Comparison of ENCODE assay signal across 8 cellular contexts in the genomic region with DNA sequence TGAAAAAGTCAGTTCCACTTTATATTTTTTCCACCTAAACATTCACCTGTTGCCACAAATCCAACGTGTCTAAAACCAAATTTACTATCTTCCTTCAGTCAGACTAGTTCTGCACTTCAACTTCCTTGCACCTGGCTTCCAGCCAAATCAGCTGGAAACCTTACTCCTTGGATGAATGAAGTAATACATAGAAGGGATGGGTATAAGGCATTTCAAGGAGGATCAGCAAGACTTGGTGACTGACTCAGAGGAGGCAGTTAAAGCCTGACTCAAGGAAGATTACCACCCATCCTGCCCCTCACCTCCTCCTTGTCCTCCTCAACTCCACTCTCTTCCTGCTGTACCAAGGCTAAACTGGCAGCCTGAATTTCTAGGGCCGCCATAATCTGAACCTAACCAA. TPM values are rescaled to one million over a fixed set of nuclear protein-coding genes. Genes with fewer than 3 reads are reported as not detected.
DNase-seq lines count a peak whose midpoint lies in the region; TF ChIP-seq lines count a peak whose summit lies in the region.

No MANE protein-coding gene starts in this region.

- TF ChIP-seq EP300 in esophagus muscularis mucosa (IDR thresholded peaks at IDR 0.05), result no peak

- H3K9me3 ChIP-seq in adipocyte (ENCODE audit: control insufficient read depth, low read length) (no peaks in the 10 kb centered on the region), esophagus muscularis mucosa (no peaks in the 10 kb centered on the region)

- intact Hi-C loops in esophagus muscularis mucosa (cut with DNase I), result no loop called here

- H3K4me1 ChIP-seq in adipocyte (ENCODE audit: control insufficient read depth, insufficient read depth, low read length) (no peaks in the 10 kb centered on the region), esophagus muscularis mucosa (peaks cover 4 to 18% (median 15%) of the 10 kb centered on the region in 4 donors)

- no peak for TF ChIP-seq POLR2A in esophagus muscularis mucosa (IDR thresholded peaks at IDR 0.05; ENCODE audit: low read depth)

- H3K4me3 ChIP-seq in adipocyte (ENCODE audit: low read length) (no peak overlapping the region), esophagus muscularis mucosa (no peak overlapping the region)

- WGBS in esophagus muscularis mucosa, result 50% methylated on average over 2 of the region's 2 CpGs

- DNase-seq in AG09319 (ENCODE audit: extremely low read depth, low read depth), result peak; percentile 57
- peak; percentile 62 for DNase-seq in HS-5 (ENCODE audit: low read depth)
- DNase-seq in adipocyte (ENCODE audit: low read depth), result peak; percentile 71
- peak; percentile 89 for DNase-seq in kidney tubule cell (ENCODE audit: low spot score)
- DNase-seq in amniotic stem cell (lab: John Stamatoyannopoulos, UW), result no peak
- DNase-seq in activated CD4-positive, alpha-beta T cell treated with anti-CD3 and anti-CD28 coated beads, Interleukin-2, amount 50 U/mL, for 48 hours, result no peak
- DNase-seq in activated naive CD4-positive, alpha-beta T cell treated with anti-CD3 and anti-CD28 coated beads, Interleukin-2, amount 50 U/mL, for 16 hours, result no peak
- DNase-seq in esophagus muscularis mucosa (ENCODE audit: extremely low spot score), result no peak

- H3K36me3 ChIP-seq in adipocyte (ENCODE audit: control insufficient read depth, insufficient read depth, low read length, severe bottlenecking), result no peaks in the 10 kb centered on the region
- H3K36me3 ChIP-seq in esophagus muscularis mucosa, result no peaks in the 10 kb centered on the region

- H3K27me3 ChIP-seq in adipocyte (replicated peaks; ENCODE audit: control insufficient read depth, insufficient read depth, low read length), result no peaks in the 10 kb centered on the region
- no peaks in the 10 kb centered on the region for H3K27me3 ChIP-seq in esophagus muscularis mucosa

- TF ChIP-seq CTCF in AG09319 (IDR thresholded peaks at IDR 0.05; ENCODE audit: low read depth, low read length) (no peak), esophagus muscularis mucosa (IDR thresholded peaks at IDR 0.05) (no peak)

- H3K27ac ChIP-seq in esophagus muscularis mucosa (replicated peaks in 1 of 4), result no peak overlapping the region

- H3K9ac ChIP-seq in adipocyte (ENCODE audit: low read length), result no peak overlapping the region

RNA-seq across cellular contexts. Expression of a gene that starts 37.1 kb away (rescaled TPM):
- total RNA-seq in esophagus muscularis mucosa, result 10 to 100 TPM in 3 of 4 donors, 1 to 10 TPM in 1; 8.3 to 15.2 (median 11.0) TPM

RNA-seq across cellular contexts. Expression of a gene that starts 37.3 kb away (rescaled TPM):
- 1 to 10 TPM; 3.2 to 4.6 (median 4.3) TPM for total RNA-seq in esophagus muscularis mucosa

Comparison
In these comparisons a context has a peak if more than half of its experiments do, and no peak if none do; other contexts are left out.
1. DNase-seq: peak in AG09319 (single experiment), HS-5 (single experiment), adipocyte (single experiment) and kidney tubule cell (single experiment); none in amniotic stem cell (single experiment), activated CD4-positive, alpha-beta T cell treated with anti-CD3 and anti-CD28 coated beads, Interleukin-2, amount 50 U/mL, for 48 hours (0 of 2), activated naive CD4-positive, alpha-beta T cell treated with anti-CD3 and anti-CD28 coated beads, Interleukin-2, amount 50 U/mL, for 16 hours (single experiment) and esophagus muscularis mucosa (single experiment).